ENCODE assay signal across 1 cellular context in genomic region chr18:706438-706837, GRCh38.
TF ChIP-seq lines count a peak whose summit lies in the region.

No MANE protein-coding gene starts in this region.

TF ChIP-seq in H1, 55 proteins besides CTCF, POLR2A, EP300 and RAD21:
- no peak for TF ChIP-seq SIRT6 (IDR thresholded peaks at IDR 0.05; ENCODE audit: low read length)
- no peak for TF ChIP-seq HDAC6 (IDR thresholded peaks at IDR 0.05; ENCODE audit: low read depth, low read length)
- TF ChIP-seq KDM5A (IDR thresholded peaks at IDR 0.05; ENCODE audit: low read length), result no peak
- TF ChIP-seq RXRA (IDR thresholded peaks at IDR 0.05; ENCODE audit: insufficient read depth, low read depth, low read length), result no peak
- no peak for TF ChIP-seq SRF (IDR thresholded peaks at IDR 0.05; ENCODE audit: low read depth, low read length)
- TF ChIP-seq YY1 (IDR thresholded peaks at IDR 0.05; ENCODE audit: low read depth, low read length), result no peak
- no peak for TF ChIP-seq GTF2F1 (IDR thresholded peaks at IDR 0.05; ENCODE audit: borderline replicate concordance, low read depth, low read length)
- TF ChIP-seq JUND (IDR thresholded peaks at IDR 0.05; ENCODE audit: low read length), result no peak
- no peak for TF ChIP-seq EZH2 (IDR thresholded peaks at IDR 0.05; ENCODE audit: low read depth, low read length, severe bottlenecking)
- TF ChIP-seq BACH1 (IDR thresholded peaks at IDR 0.05; ENCODE audit: low read length), result no peak
- TF ChIP-seq SP1 (IDR thresholded peaks at IDR 0.05; ENCODE audit: low read depth, low read length), result no peak
- TF ChIP-seq SUZ12 (IDR thresholded peaks at IDR 0.05; ENCODE audit: low read length), result no peak
- TF ChIP-seq SP2 (IDR thresholded peaks at IDR 0.05; ENCODE audit: low read length), result no peak
TF ChIP-seq in H1: peak in this region for 0.
